ENCODE assay signal across 8 cellular contexts in genomic region chr2:119352357-119352756, GRCh38. TPM values are rescaled to one million over a fixed set of nuclear protein-coding genes. Genes with fewer than 3 reads are reported as not detected.
DNase-seq lines count a peak whose midpoint lies in the region; ATAC-seq, FAIRE-seq and TF ChIP-seq lines count a peak whose summit lies in the region.

No MANE protein-coding gene starts in this region.

- no peak for FAIRE-seq in bronchial epithelial cell (lab: Jason Lieb, UNC)

- H3K36me3 Mint-ChIP-seq in natural killer cell treated with Interleukin-12 subunit alpha and Interleukin-12 subunit beta and Interleukin-15 and Interleukin-18, amount 100 ng/mL, for 72 hours: no peaks in the 10 kb centered on the region

- peak; percentile 85 for ATAC-seq in GM19467 (IDR thresholded peaks at IDR 0.05; ENCODE audit: unreplicated experiment)
- peak; percentile 94 for ATAC-seq in HG03439 (IDR thresholded peaks at IDR 0.05; ENCODE audit: unreplicated experiment)
- ATAC-seq in natural killer cell treated with Interleukin-12 subunit alpha and Interleukin-12 subunit beta and Interleukin-15 and Interleukin-18, amount 100 ng/mL, for 72 hours: no peak

- no peak overlapping the region for H3K4me3 ChIP-seq in bronchial epithelial cell (ENCODE audit: low read depth, low read length)

- peak; percentile 44 for DNase-seq in DMS 273 treated with DMSO at 0.1 percent for 48 hours (lab: John Stamatoyannopoulos, UW)
- DNase-seq in bronchial epithelial cell (ENCODE audit: low read depth): peak; percentile 56
- DNase-seq in natural killer cell treated with Interleukin-12 subunit alpha and Interleukin-12 subunit beta and Interleukin-15 and Interleukin-18, amount 100 ng/mL, for 72 hours (ENCODE audit: low spot score): no peak
- no peak for DNase-seq in globus pallidus (ENCODE audit: low spot score)
- no peak for DNase-seq in T-helper 9 cell
- DNase-seq in A172 (ENCODE audit: low spot score): no peak

- H3K4me3 Mint-ChIP-seq in natural killer cell treated with Interleukin-12 subunit alpha and Interleukin-12 subunit beta and Interleukin-15 and Interleukin-18, amount 100 ng/mL, for 72 hours: no peak overlapping the region

- no peaks in the 10 kb centered on the region for H3K27me3 ChIP-seq in bronchial epithelial cell (ENCODE audit: control insufficient read depth, insufficient read depth, low read length)

- no peak for TF ChIP-seq CTCF in bronchial epithelial cell (IDR thresholded peaks at IDR 0.05; ENCODE audit: insufficient read depth, low read length, severe bottlenecking)

- H3K36me3 ChIP-seq in bronchial epithelial cell (ENCODE audit: control insufficient read depth, insufficient read depth, low read length): no peaks in the 10 kb centered on the region

- H3K9me3 Mint-ChIP-seq in natural killer cell treated with Interleukin-12 subunit alpha and Interleukin-12 subunit beta and Interleukin-15 and Interleukin-18, amount 100 ng/mL, for 72 hours: no peaks in the 10 kb centered on the region

- H3K27me3 Mint-ChIP-seq in natural killer cell treated with Interleukin-12 subunit alpha and Interleukin-12 subunit beta and Interleukin-15 and Interleukin-18, amount 100 ng/mL, for 72 hours: no peaks in the 10 kb centered on the region

- H3K27ac Mint-ChIP-seq in natural killer cell treated with Interleukin-12 subunit alpha and Interleukin-12 subunit beta and Interleukin-15 and Interleukin-18, amount 100 ng/mL, for 72 hours: no peak overlapping the region

- peaks cover 9 to 10% of the 10 kb centered on the region in 2 donors for H3K4me1 Mint-ChIP-seq in natural killer cell treated with Interleukin-12 subunit alpha and Interleukin-12 subunit beta and Interleukin-15 and Interleukin-18, amount 100 ng/mL, for 72 hours (ENCODE audit: low read depth in 2 of 2)

RNA-seq across cellular contexts. Expression of gene C2orf76, which starts 14.3 kb away (rescaled TPM):
- total RNA-seq in bronchial epithelial cell: 4.7 and 12.3 TPM in 2 replicates
- total RNA-seq in natural killer cell treated with Interleukin-12 subunit alpha and Interleukin-12 subunit beta and Interleukin-15 and Interleukin-18, amount 100 ng/mL, for 72 hours: 10 to 100 TPM in 1 of 2 donors, 1 to 10 TPM in 1; 6.5 to 10.9 TPM
- total RNA-seq in A172 (2014; rRNA removed; shearing (Covaris generic)): 25.6 and 34.5 TPM in 2 replicates

RNA-seq across cellular contexts. Expression of gene DBI, which starts 14.4 kb away (rescaled TPM):
- total RNA-seq in bronchial epithelial cell: 75.3 and 98.1 TPM in 2 replicates
- 100 to 1,000 TPM; 161 to 187 TPM for total RNA-seq in natural killer cell treated with Interleukin-12 subunit alpha and Interleukin-12 subunit beta and Interleukin-15 and Interleukin-18, amount 100 ng/mL, for 72 hours
- total RNA-seq in A172 (2014; rRNA removed; shearing (Covaris generic)): 226 and 257 TPM in 2 replicates

Comparison
In these comparisons a context has a peak if more than half of its experiments do, and no peak if none do; other contexts are left out.
1. DNase-seq: peak in DMS 273 treated with DMSO at 0.1 percent for 48 hours (single experiment) and bronchial epithelial cell (single experiment); none in natural killer cell treated with Interleukin-12 subunit alpha and Interleukin-12 subunit beta and Interleukin-15 and Interleukin-18, amount 100 ng/mL, for 72 hours (single experiment), globus pallidus (single experiment), T-helper 9 cell (single experiment) and A172 (single experiment).
2. ATAC-seq: peak in GM19467 (single experiment) and HG03439 (single experiment); none in natural killer cell treated with Interleukin-12 subunit alpha and Interleukin-12 subunit beta and Interleukin-15 and Interleukin-18, amount 100 ng/mL, for 72 hours (0 of 2).